Comparison of ENCODE assay signal across 7 cellular contexts in the genomic region with DNA sequence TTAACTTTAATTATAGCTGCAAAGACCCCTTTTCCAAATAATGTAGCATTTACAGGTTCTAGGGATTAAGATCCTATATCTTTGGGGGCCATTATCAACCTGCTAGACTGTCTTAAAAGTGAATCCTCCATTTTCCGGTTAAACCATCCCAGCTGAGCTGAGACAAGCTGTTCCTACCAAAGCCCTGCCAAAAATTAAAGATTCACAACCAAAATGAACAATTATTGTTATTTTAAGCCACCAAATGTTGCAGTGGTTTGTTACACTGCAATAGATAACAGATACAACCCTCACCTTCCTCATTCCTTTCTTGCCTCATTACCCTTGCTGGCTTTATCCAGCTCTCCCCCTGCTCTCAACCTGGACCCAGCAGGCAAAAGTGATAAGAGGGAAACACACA.
"Had no signal": no experiment of that assay in that cellular context is flagged by ENCODE, and none has a peak within 500 bp of the region (broad histone marks: within the 10 kb centered on the region; RNA-seq: fewer than 3 reads in every experiment).

No MANE protein-coding gene starts in this region.

- H3K4me3 ChIP-seq: GM23338 had no signal

- H3K27ac Mint-ChIP-seq: GM23338, H9, IgD-negative memory B cell had no signal

- H3K27ac ChIP-seq: HL-60 had no signal

- DNase-seq: H9, HCEC 1CT, KBM-7 had no signal

- H3K4me2 ChIP-seq: GM23338 had no signal

- H3K9me3 Mint-ChIP-seq: GM23338, H9 had no signal

- ATAC-seq: GM23338, HepG2 had no signal

- H3K4me3 Mint-ChIP-seq: GM23338, H9, IgD-negative memory B cell had no signal

- H3K36me3 Mint-ChIP-seq: IgD-negative memory B cell had no signal

- H3K4me1 Mint-ChIP-seq: IgD-negative memory B cell had no signal
